19 cellular contexts compared by ENCODE assay signal in the genomic region with DNA sequence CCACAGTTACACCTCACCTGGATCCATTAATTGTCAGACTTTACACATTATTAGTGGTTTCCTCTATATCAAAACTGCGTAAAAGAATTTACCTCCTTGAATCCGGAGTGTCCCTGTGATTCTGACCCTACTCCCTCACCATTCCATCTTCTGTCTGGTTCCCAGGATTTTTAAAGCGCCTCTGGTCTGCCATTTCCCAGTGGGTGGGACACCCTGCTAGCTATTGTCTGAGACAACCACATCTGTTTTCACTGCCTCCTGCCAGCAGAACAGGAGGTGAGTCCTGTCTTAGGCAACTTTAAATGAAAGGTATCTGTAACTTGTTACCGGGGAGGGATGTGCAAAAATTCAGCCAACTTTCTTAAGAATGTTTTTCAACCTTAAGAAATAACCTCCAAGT. TPM values are rescaled to one million over a fixed set of nuclear protein-coding genes. Genes with fewer than 3 reads are reported as not detected.
DNase-seq lines count a peak whose midpoint lies in the region; ATAC-seq, FAIRE-seq and TF ChIP-seq lines count a peak whose summit lies in the region.
"Had no signal": no experiment of that assay in that cellular context is flagged by ENCODE, and none has a peak within 500 bp of the region (broad histone marks: within the 10 kb centered on the region; RNA-seq: fewer than 3 reads in every experiment).

No MANE protein-coding gene starts in this region.

- WGBS in HepG2 (ENCODE audit: low lambda C conversion rate), result 98% methylated on average over 4 of the region's 4 CpGs
- 77% methylated on average over 4 of the region's 4 CpGs for WGBS in right lobe of liver (ENCODE audit: insufficient coverage, low coverage, low lambda C conversion rate, missing lambda C conversion rate)

- peaks cover 24% of the 10 kb centered on the region for H3K79me2 ChIP-seq in HepG2 (ENCODE audit: insufficient read depth, low read length)

- no peak overlapping the region for H3K27ac ChIP-seq in HepG2 (ENCODE audit: extremely low read length, insufficient read depth, low read length)
- no peak overlapping the region for H3K27ac ChIP-seq in right lobe of liver
- no peak overlapping the region for H3K27ac ChIP-seq in foreskin keratinocyte
- H3K27ac ChIP-seq: body of pancreas, gastroesophageal sphincter, SJSA1 had no signal

- no peak overlapping the region for H3K9ac ChIP-seq in HepG2 (ENCODE audit: insufficient read depth, low read depth, low read length)

- H3K4me3 ChIP-seq in HepG2 (replicated peaks in 1 of 3; ENCODE audit: insufficient read depth in 1 of 3, low read depth in 2 of 3, low read length in 3 of 3), result no peak overlapping the region
- H3K4me3 ChIP-seq in right lobe of liver, result no peak overlapping the region
- H3K4me3 ChIP-seq: body of pancreas had no signal

- H3K36me3 ChIP-seq in HepG2 (replicated peaks in 1 of 2; ENCODE audit: control insufficient read depth in 1 of 2, insufficient read depth in 2 of 2, low read length in 2 of 2) (no peaks in the 10 kb centered on the region), right lobe of liver (no peaks in the 10 kb centered on the region)
- H3K36me3 ChIP-seq: gastroesophageal sphincter, SJSA1 had no signal

- CTCF ChIA-PET in HepG2 (lab: Yijun Ruan, JAX; ENCODE audit: low intra/inter-chr PET ratio, low total read pairs), result no interaction called here

- H3K27me3 Mint-ChIP-seq in T-helper 17 cell, result peaks cover 41% of the 10 kb centered on the region
- H3K27me3 Mint-ChIP-seq in endothelial cell (ENCODE audit: unreplicated experiment), result peaks cover 8% of the 10 kb centered on the region

- intact Hi-C loops in HepG2 (cut with micrococcal nuclease; ENCODE audit: unreplicated experiment) (loop anchor here (5.0 kb wide), 1 partner anchor 32 kb away; no protein-coding TSS in a partner anchor), right lobe of liver (cut with DNase I) (no loop called here), sciatic nerve (cut with DNase I) (no loop called here)

- TSS peak; percentile 37 for BruUV-seq in HepG2 (replicated peaks; lab: Mats Ljungman, UMichigan)

- TF ChIP-seq EP300 in HepG2 (IDR thresholded peaks at IDR 0.05; ENCODE audit: low read depth in 2 of 2, low read length in 2 of 2) (no peak), HepG2 (CRISPR knock-in tag; IDR thresholded peaks at IDR 0.05; ENCODE audit: borderline replicate concordance) (no peak)

- H3K4me1 ChIP-seq in HepG2 (ENCODE audit: insufficient read depth, low read length), result peaks cover 23% of the 10 kb centered on the region
- H3K4me1 ChIP-seq in right lobe of liver, result no peaks in the 10 kb centered on the region
- H3K4me1 ChIP-seq in foreskin keratinocyte, result peaks cover 4% of the 10 kb centered on the region

- in situ Hi-C loops in HepG2 (cut with HindIII; ENCODE audit: extremely low pct_ligation_motif_present, low pct_unique_long_range_greater_than_20kb), result no loop called here

- no peaks in the 10 kb centered on the region for H3K36me3 Mint-ChIP-seq in T-helper 17 cell (ENCODE audit: low read depth)
- no peaks in the 10 kb centered on the region for H3K36me3 Mint-ChIP-seq in endothelial cell (ENCODE audit: low read depth, unreplicated experiment)
- H3K36me3 Mint-ChIP-seq: CD14-positive monocyte had no signal

- TF ChIP-seq POLR2A in HepG2 (IDR thresholded peaks at IDR 0.05; ENCODE audit: insufficient read depth in 1 of 2, low read depth in 2 of 2, low read length in 2 of 2) (no peak), right lobe of liver (IDR thresholded peaks at IDR 0.05) (no peak)

- H3K27me3 ChIP-seq in HepG2 (ENCODE audit: control insufficient read depth in 1 of 2, insufficient read depth in 2 of 2, low read length in 2 of 2), result no peaks in the 10 kb centered on the region
- no peaks in the 10 kb centered on the region for H3K27me3 ChIP-seq in right lobe of liver
- peaks cover 15% of the 10 kb centered on the region for H3K27me3 ChIP-seq in foreskin keratinocyte

- TF ChIP-seq CTCF in HepG2 (CRISPR knock-in tag; IDR thresholded peaks at IDR 0.05) (no peak), right lobe of liver (IDR thresholded peaks at IDR 0.05) (no peak), endothelial cell (IDR thresholded peaks at IDR 0.05; ENCODE audit: unreplicated experiment) (no peak), foreskin keratinocyte (conservative IDR thresholded peaks at IDR 0.05) (no peak)

- H2AFZ ChIP-seq in HepG2 (ENCODE audit: low read length), result no peak overlapping the region

- POLR2A ChIA-PET in HepG2 (lab: Yijun Ruan, JAX), result interaction anchor here (1.3 kb wide), 1 partner anchor 91 kb away, joined by 7 read pairs; a partner anchor contains a TSS

- no peak for TF ChIP-seq RAD21 in HepG2 (CRISPR knock-in tag; IDR thresholded peaks at IDR 0.05)

- H3K4me1 Mint-ChIP-seq in T-helper 17 cell (peaks cover 12% of the 10 kb centered on the region), endothelial cell (ENCODE audit: unreplicated experiment) (peaks cover 26% of the 10 kb centered on the region)

- H3K9me3 ChIP-seq in HepG2 (ENCODE audit: low read length) (no peaks in the 10 kb centered on the region), right lobe of liver (no peaks in the 10 kb centered on the region), T-helper 17 cell (ENCODE audit: control insufficient read depth, low read length, poor library complexity, severe bottlenecking) (no peaks in the 10 kb centered on the region)
- H3K9me3 ChIP-seq: body of pancreas, gastroesophageal sphincter, SJSA1 had no signal

- no peaks in the 10 kb centered on the region for H4K20me1 ChIP-seq in HepG2 (ENCODE audit: insufficient read depth, low read length)

- FAIRE-seq in HepG2 (lab: Jason Lieb, UNC), result no peak
- FAIRE-seq: endometrium had no signal

- DNase-seq in HepG2 (ENCODE audit: low spot score) (no peak), right lobe of liver (no peak), T-helper 17 cell (no peak), endothelial cell (ENCODE audit: low spot score) (no peak), foreskin keratinocyte (no peak), sciatic nerve (ENCODE audit: low spot score) (no peak), HuH-7 (ENCODE audit: low spot score) (no peak)
- DNase-seq: activated T-cell treated with anti-CD3 and anti-CD28 coated beads for 4 hours; body of pancreas; HFFc6; MV-4-11; NCI-H2227 treated with DMSO at 0.1 percent for 48 hours; retina; stimulated activated CD4-positive, alpha-beta T cell treated with anti-CD3 and anti-CD28 coated beads, Interleukin-2, amount 100 ng/mL, for 48 hours had no signal

- ATAC-seq in HepG2, result no peak
- no peak for ATAC-seq in right lobe of liver
- no peak for ATAC-seq in T-helper 17 cell
- ATAC-seq in HG03039 (IDR thresholded peaks at IDR 0.05; ENCODE audit: unreplicated experiment), result no peak
- no peak for ATAC-seq in foreskin keratinocyte
- no peak for ATAC-seq in sciatic nerve
- ATAC-seq: body of pancreas, gastroesophageal sphincter had no signal

- peak overlapping the region; percentile 97; the same call in 1 of the 2 replicates for H3K4me2 ChIP-seq in HepG2 (ENCODE audit: low read depth, low read length)

- peak overlapping the region; percentile 49 for H3K4me3 Mint-ChIP-seq in T-helper 17 cell
- H3K4me3 Mint-ChIP-seq in endothelial cell (ENCODE audit: unreplicated experiment), result peak overlapping the region; percentile 90
- H3K4me3 Mint-ChIP-seq: HFFc6 had no signal

- no peaks in the 10 kb centered on the region for H3K9me3 Mint-ChIP-seq in endothelial cell (ENCODE audit: unreplicated experiment)
- H3K9me3 Mint-ChIP-seq: HFFc6 had no signal

- H3K27ac Mint-ChIP-seq in T-helper 17 cell (no peak overlapping the region), endothelial cell (ENCODE audit: unreplicated experiment) (peak overlapping the region; percentile 55)
- H3K27ac Mint-ChIP-seq: HFFc6 had no signal

TF ChIP-seq in HepG2, 621 proteins besides CTCF, POLR2A, EP300 and RAD21 (continues in another document):
- no peak for TF ChIP-seq MIER2 (CRISPR knock-in tag; IDR thresholded peaks at IDR 0.05)
- TF ChIP-seq, protein P1, sequence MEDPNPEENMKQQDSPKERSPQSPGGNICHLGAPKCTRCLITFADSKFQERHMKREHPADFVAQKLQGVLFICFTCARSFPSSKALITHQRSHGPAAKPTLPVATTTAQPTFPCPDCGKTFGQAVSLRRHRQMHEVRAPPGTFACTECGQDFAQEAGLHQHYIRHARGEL (CRISPR knock-in tag; IDR thresholded peaks at IDR 0.05), result no peak
- no peak for TF ChIP-seq GABPB1 (CRISPR knock-in tag; IDR thresholded peaks at IDR 0.05)
- no peak for TF ChIP-seq ZNF331 (CRISPR knock-in tag; IDR thresholded peaks at IDR 0.05)
- TF ChIP-seq RFXAP (CRISPR knock-in tag; IDR thresholded peaks at IDR 0.05; ENCODE audit: borderline replicate concordance), result no peak

RNA-seq across cellular contexts. Expression of a gene that starts 2.3 kb away (rescaled TPM):
- 41.6 and 43.1 TPM in 2 replicates for total RNA-seq in HepG2 (2016; rRNA removed; fragmentation: Illumina TruSeq; extraction: Trizol)
- total RNA-seq in HepG2 (2016; cell fraction: cytosol; rRNA removed; fragmentation: Illumina TruSeq; extraction: Trizol; ENCODE audit: low read depth), result 10.1 and 10.7 TPM in 2 replicates
- 40.1 and 40.3 TPM in 2 replicates for total RNA-seq in HepG2 (2016; cell fraction: insoluble cytoplasmic fraction; rRNA removed; fragmentation: Illumina TruSeq; extraction: Trizol)
- total RNA-seq in HepG2 (2016; cell fraction: membrane; rRNA removed; fragmentation: Illumina TruSeq; extraction: Trizol), result 23.2 and 23.9 TPM in 2 replicates
- total RNA-seq in HepG2 (2016; cell fraction: nucleus; rRNA removed; fragmentation: Illumina TruSeq; extraction: Trizol), result 21.5 and 26.3 TPM in 2 replicates
- 9.8 and 14.2 TPM in 2 replicates for polyA plus RNA-seq in HepG2 (2011; rRNA removed)
- polyA plus RNA-seq in HepG2 (2011; cell fraction: cytosol; rRNA removed), result 17.6 and 17.9 TPM in 2 replicates
- polyA plus RNA-seq in HepG2 (2011; cell fraction: nucleus; rRNA removed), result 10.9 and 11.9 TPM in 2 replicates
- 26.3 and 27.5 TPM in 2 replicates for polyA plus RNA-seq in HepG2 (2012)
- polyA plus RNA-seq in HepG2 (2016; cell fraction: cytosol; fragmentation: Illumina TruSeq; extraction: Trizol; ENCODE audit: low read depth), result 11.9 and 13.4 TPM in 2 replicates
- 49.3 and 50.9 TPM in 2 replicates for polyA plus RNA-seq in HepG2 (2016; cell fraction: insoluble cytoplasmic fraction; fragmentation: Illumina TruSeq; extraction: Trizol; ENCODE audit: low read depth)
- 20.2 and 21.5 TPM in 2 replicates for polyA plus RNA-seq in HepG2 (2016; cell fraction: membrane; fragmentation: Illumina TruSeq; extraction: Trizol; ENCODE audit: low read depth)
- 41.9 and 47.8 TPM in 2 replicates for polyA plus RNA-seq in HepG2 (2016; cell fraction: nucleus; fragmentation: Illumina TruSeq; extraction: Trizol; ENCODE audit: insufficient read depth, low read depth)
- polyA minus RNA-seq in HepG2 (2011; rRNA and poly(A)+ RNA removed; ENCODE audit: low replicate concordance), result 9.1 TPM in 1 of 2 replicates, not detected in the other
- 13.5 and 13.7 TPM in 2 replicates for polyA minus RNA-seq in HepG2 (2011; cell fraction: cytosol; rRNA and poly(A)+ RNA removed)
- 7.6 and 10.2 TPM in 2 replicates for polyA minus RNA-seq in HepG2 (2011; cell fraction: nucleus; rRNA and poly(A)+ RNA removed)
- 10 to 100 TPM in 2 of 6 experiments, 1 to 10 TPM in 4; 2.0 to 12.1 (median 5.0) TPM for total RNA-seq in right lobe of liver
- total RNA-seq in T-helper 17 cell, result 1 to 10 TPM; 2.7 to 4.9 TPM
- total RNA-seq in endothelial cell (ENCODE audit: unreplicated experiment), result 75.2 TPM
- 33.9 and 35.6 TPM in 2 replicates for total RNA-seq in foreskin keratinocyte
- polyA plus RNA-seq in foreskin keratinocyte, result 35.2 and 35.6 TPM in 2 replicates
- total RNA-seq in sciatic nerve, result 6.7 TPM
